Comparison of ENCODE assay signal across 8 cellular contexts in genomic region chr1:7902478-7903084, GRCh38. TPM values are rescaled to one million over a fixed set of nuclear protein-coding genes. Genes with fewer than 3 reads are reported as not detected.
DNase-seq lines count a peak whose midpoint lies in the region; ATAC-seq and TF ChIP-seq lines count a peak whose summit lies in the region.

No MANE protein-coding gene starts in this region.

- WGBS in neuronal stem cell (ENCODE audit: extremely low coverage in 2 of 2, insufficient read length in 2 of 2, insufficient replicate concordance in 1 of 2), 2 donors = no CpG with 5 or more reads among the region's 21 CpGs

- no peak overlapping the region for H3K4me3 ChIP-seq in Loucy (ENCODE audit: low read length, poor library complexity, severe bottlenecking)
- no peak overlapping the region for H3K4me3 ChIP-seq in fibroblast of villous mesenchyme (ENCODE audit: low read depth, low read length)
- H3K4me3 ChIP-seq in neuronal stem cell (ENCODE audit: low read length in 2 of 2) = no peak overlapping the region

- peak; percentile 80 for DNase-seq in DMS114 treated with DMSO at 0.1 percent for 48 hours (lab: John Stamatoyannopoulos, UW; ENCODE audit: unreplicated experiment)
- peak; percentile 71 for DNase-seq in RPMI8226
- peak; percentile 69 for DNase-seq in fibroblast of villous mesenchyme (ENCODE audit: low read depth)
- DNase-seq in neuronal stem cell (ENCODE audit: low spot score) = peak; percentile 74
- DNase-seq in superior temporal gyrus (ENCODE audit: extremely low spot score) = peak; percentile 85

- no peak overlapping the region for H4K91ac ChIP-seq in neuronal stem cell (ENCODE audit: low read depth, low read length, poor library complexity)

- no peak overlapping the region for H4K8ac ChIP-seq in neuronal stem cell (ENCODE audit: low read depth, low read length)

- H3K4me1 ChIP-seq in Loucy (ENCODE audit: insufficient read depth, low read length, poor library complexity, severe bottlenecking) = peaks cover 23% of the 10 kb centered on the region
- no peaks in the 10 kb centered on the region for H3K4me1 ChIP-seq in neuronal stem cell (ENCODE audit: control insufficient read depth in 2 of 2, insufficient read depth in 1 of 2, low read depth in 1 of 2, low read length in 2 of 2)

- H3K27me3 Mint-ChIP-seq in activated T-helper 17 cell treated with anti-CD3 and anti-CD28 coated beads, Interleukin-2, amount 50 U/mL, for 72 hours = no peaks in the 10 kb centered on the region

- TF ChIP-seq CTCF in Loucy (conservative IDR thresholded peaks at IDR 0.05; ENCODE audit: low read length) = peak; percentile 72
- TF ChIP-seq CTCF in fibroblast of villous mesenchyme (IDR thresholded peaks at IDR 0.05; ENCODE audit: insufficient read depth, low read depth, low read length) = peak; percentile 74

- no peak overlapping the region for H2AK5ac ChIP-seq in neuronal stem cell (ENCODE audit: low read depth, low read length)

- H3K79me2 ChIP-seq in Loucy (ENCODE audit: insufficient read depth, low read length) = no peaks in the 10 kb centered on the region

- no peaks in the 10 kb centered on the region for H4K20me1 ChIP-seq in Loucy (ENCODE audit: insufficient read depth, low read length, poor library complexity, severe bottlenecking)

- no peaks in the 10 kb centered on the region for H3K4me1 Mint-ChIP-seq in activated T-helper 17 cell treated with anti-CD3 and anti-CD28 coated beads, Interleukin-2, amount 50 U/mL, for 72 hours

- no peak overlapping the region for H2BK120ac ChIP-seq in neuronal stem cell (ENCODE audit: low read depth, low read length)

- H3K27me3 ChIP-seq in Loucy (ENCODE audit: insufficient read depth, low read length, poor library complexity, severe bottlenecking) (no peaks in the 10 kb centered on the region), neuronal stem cell (ENCODE audit: control insufficient read depth in 3 of 3, insufficient read depth in 3 of 3, low read depth in 1 of 3, low read length in 3 of 3) (peaks cover 0 to 6% (median 0%) of the 10 kb centered on the region in 3 experiments)

- H2BK5ac ChIP-seq in neuronal stem cell (ENCODE audit: low read length) = no peak overlapping the region

- no peak overlapping the region for H3K4ac ChIP-seq in neuronal stem cell (ENCODE audit: low read length)

- H3K18ac ChIP-seq in neuronal stem cell (ENCODE audit: low read length) = no peak overlapping the region

- H3K14ac ChIP-seq in neuronal stem cell (ENCODE audit: low read length) = no peak overlapping the region

- no peaks in the 10 kb centered on the region for H3K9me2 ChIP-seq in Loucy (replicated peaks; ENCODE audit: low read depth, low read length)

- H3K23ac ChIP-seq in neuronal stem cell (ENCODE audit: low read depth, low read length, poor library complexity) = no peak overlapping the region

- H3K4me2 ChIP-seq in Loucy (ENCODE audit: low read depth, low read length, poor library complexity, severe bottlenecking) (no peak overlapping the region), neuronal stem cell (ENCODE audit: insufficient read depth, low read length, poor library complexity, severe bottlenecking) (no peak overlapping the region)

- no peaks in the 10 kb centered on the region for H3K36me3 ChIP-seq in Loucy (ENCODE audit: insufficient read depth, low read length)
- no peaks in the 10 kb centered on the region for H3K36me3 ChIP-seq in neuronal stem cell (replicated peaks in 1 of 2; ENCODE audit: control insufficient read depth in 2 of 2, insufficient read depth in 2 of 2, low read length in 2 of 2)

- H3K4me3 Mint-ChIP-seq in activated T-helper 17 cell treated with anti-CD3 and anti-CD28 coated beads, Interleukin-2, amount 50 U/mL, for 72 hours = peak overlapping the region; percentile 68

- H3K79me1 ChIP-seq in neuronal stem cell (ENCODE audit: low read depth, low read length) = no peaks in the 10 kb centered on the region

- no peak overlapping the region for H2BK12ac ChIP-seq in neuronal stem cell (ENCODE audit: low read length)

- H3K9ac ChIP-seq in Loucy (ENCODE audit: low read depth, low read length, poor library complexity, severe bottlenecking) = no peak overlapping the region
- H3K9ac ChIP-seq in neuronal stem cell (ENCODE audit: low read depth, low read length, poor library complexity) = no peak overlapping the region

- H2BK15ac ChIP-seq in neuronal stem cell (ENCODE audit: low read length) = no peak overlapping the region

- H3K27ac Mint-ChIP-seq in activated T-helper 17 cell treated with anti-CD3 and anti-CD28 coated beads, Interleukin-2, amount 50 U/mL, for 72 hours = peak overlapping the region; percentile 61

- H2AFZ ChIP-seq in Loucy (ENCODE audit: low read length) = peak overlapping the region; percentile 21; the same call in 1 of the 2 replicates
- H2AFZ ChIP-seq in neuronal stem cell (ENCODE audit: low read length) = peak overlapping the region; percentile 37

- ATAC-seq in activated T-helper 17 cell treated with anti-CD3 and anti-CD28 coated beads, Interleukin-2, amount 50 U/mL, for 72 hours (replicated peaks) = peak; percentile 87
- ATAC-seq in HG02571 (IDR thresholded peaks at IDR 0.05; ENCODE audit: unreplicated experiment) = no peak

- H3K36me3 Mint-ChIP-seq in activated T-helper 17 cell treated with anti-CD3 and anti-CD28 coated beads, Interleukin-2, amount 50 U/mL, for 72 hours (ENCODE audit: low read depth) = no peaks in the 10 kb centered on the region

- no peaks in the 10 kb centered on the region for H3K9me3 Mint-ChIP-seq in activated T-helper 17 cell treated with anti-CD3 and anti-CD28 coated beads, Interleukin-2, amount 50 U/mL, for 72 hours

- no peaks in the 10 kb centered on the region for H3F3A ChIP-seq in Loucy (ENCODE audit: low read depth)

- no peak overlapping the region for H3K27ac ChIP-seq in neuronal stem cell (replicated peaks; ENCODE audit: low read length)

- no peaks in the 10 kb centered on the region for H3K9me3 ChIP-seq in Loucy (ENCODE audit: insufficient read depth, low read depth, low read length)
- H3K9me3 ChIP-seq in neuronal stem cell (replicated peaks in 1 of 2; ENCODE audit: control insufficient read depth in 2 of 2, insufficient read depth in 1 of 2, low read depth in 1 of 2, low read length in 2 of 2) = no peaks in the 10 kb centered on the region

RNA-seq across cellular contexts. Expression of gene TNFRSF9, which starts 38.1 kb away (rescaled TPM):
- 10 to 100 TPM; 22.2 to 40.8 TPM for total RNA-seq in activated T-helper 17 cell treated with anti-CD3 and anti-CD28 coated beads, Interleukin-2, amount 50 U/mL, for 72 hours
- total RNA-seq in fibroblast of villous mesenchyme = 0.32 and 0.43 TPM in 2 replicates
- under 0.01 TPM for polyA plus RNA-seq in neuronal stem cell (2013, experiment 1 of 2)
- polyA plus RNA-seq in neuronal stem cell (2013, experiment 2 of 2) = not detected

RNA-seq across cellular contexts. Expression of gene UTS2, which starts 49.7 kb away (rescaled TPM):
- total RNA-seq in activated T-helper 17 cell treated with anti-CD3 and anti-CD28 coated beads, Interleukin-2, amount 50 U/mL, for 72 hours = under 1 TPM in 1 of 2 donors, not detected in 1; 0.58 TPM
- not detected in 2 replicates for total RNA-seq in fibroblast of villous mesenchyme
- polyA plus RNA-seq in neuronal stem cell (2013, experiment 1 of 2) = not detected
- polyA plus RNA-seq in neuronal stem cell (2013, experiment 2 of 2) = not detected

RNA-seq across cellular contexts. Expression of gene PARK7, which starts 58.9 kb away (rescaled TPM):
- 100 to 1,000 TPM; 262 to 416 TPM for total RNA-seq in activated T-helper 17 cell treated with anti-CD3 and anti-CD28 coated beads, Interleukin-2, amount 50 U/mL, for 72 hours
- 172 and 198 TPM in 2 replicates for total RNA-seq in fibroblast of villous mesenchyme
- polyA plus RNA-seq in neuronal stem cell (2013, experiment 1 of 2) = 220 TPM
- polyA plus RNA-seq in neuronal stem cell (2013, experiment 2 of 2) = 221 TPM

Comparison
In these comparisons a context has a peak if more than half of its experiments do, and no peak if none do; other contexts are left out.
1. RNA of gene TNFRSF9, which starts 38.1 kb away (total RNA-seq): 22.2 to 40.8 TPM in activated T-helper 17 cell treated with anti-CD3 and anti-CD28 coated beads, Interleukin-2, amount 50 U/mL, for 72 hours; 0.32 to 0.43 TPM in fibroblast of villous mesenchyme; every median in the first group is over 10 times any median in the second.
2. Peak in every context shown above with its lines, with median percentiles within 50 percentile points of each other: DNase-seq.